Comparison of ENCODE assay signal across 8 cellular contexts in the genomic region with DNA sequence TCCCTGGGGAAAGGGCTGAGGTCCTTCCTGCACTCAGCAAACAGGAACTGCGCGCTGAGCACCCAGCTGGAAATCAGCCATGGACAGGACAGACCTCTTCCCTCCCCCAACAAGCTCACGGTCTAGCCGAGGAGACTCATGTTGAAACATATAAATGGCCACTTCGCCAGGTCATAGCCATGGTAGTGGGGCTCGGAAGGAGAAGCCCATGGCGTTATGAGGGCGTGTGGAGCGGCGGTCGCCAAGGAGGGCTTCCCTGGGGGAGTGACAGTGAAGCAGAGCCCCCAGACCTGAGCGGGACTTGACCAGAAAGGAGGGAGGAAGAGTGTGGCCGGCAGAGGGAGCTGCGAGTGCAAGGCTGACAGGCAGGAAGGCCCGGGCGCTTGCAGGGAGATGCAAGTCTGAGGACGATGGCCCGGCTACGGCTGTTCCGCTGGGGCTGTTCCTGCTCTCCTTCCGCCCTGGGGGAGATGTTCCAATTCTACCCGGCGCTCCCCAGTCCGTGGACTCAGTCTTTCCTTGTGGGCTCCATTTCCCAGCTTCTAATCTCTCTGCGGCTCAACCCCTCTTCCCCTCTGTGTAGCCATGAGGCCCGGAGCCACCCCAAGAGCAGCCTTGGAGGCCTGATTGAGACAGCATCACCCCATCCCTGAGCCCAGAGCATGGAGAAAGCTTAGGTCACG. TPM values are rescaled to one million over a fixed set of nuclear protein-coding genes. Genes with fewer than 3 reads are reported as not detected.
DNase-seq lines count a peak whose midpoint lies in the region; ATAC-seq and TF ChIP-seq lines count a peak whose summit lies in the region.

No MANE protein-coding gene starts in this region.

- ATAC-seq in HG03342 (IDR thresholded peaks at IDR 0.05; ENCODE audit: unreplicated experiment), result no peak

- peak in 1 of 3 donors; percentile 82 for TF ChIP-seq CTCF in lower leg skin (IDR thresholded peaks at IDR 0.05)

- DNase-seq in COLO668 (lab: John Stamatoyannopoulos, UW; ENCODE audit: unreplicated experiment) (peak; percentile 85), HPDE6-E6E7 (ENCODE audit: extremely low spot score) (peak; percentile 81), NCI-H82 treated with DMSO at 0.1 percent for 48 hours (lab: John Stamatoyannopoulos, UW; ENCODE audit: unreplicated experiment) (peak; percentile 64), dermis microvascular lymphatic vessel endothelial cell (ENCODE audit: low read depth in 2 of 2) (peak; percentile 61 to 81), lower leg skin (ENCODE audit: low spot score in 2 of 2) (peak; percentile 85 to 98)
- peak; percentile 83 to 89 for DNase-seq in activated CD4-positive, alpha-beta T cell treated with anti-CD3 and anti-CD28 coated beads, Interleukin-2, amount 50 U/mL, for 4 hours
- DNase-seq in stimulated activated CD4-positive, alpha-beta T cell treated with anti-CD3 and anti-CD28 coated beads, Interleukin-4, amount 100 ng/mL, for 4 hours, result peak; percentile 79 to 86

- no peak for TF ChIP-seq POLR2A in lower leg skin (IDR thresholded peaks at IDR 0.05)

- H3K4me3 ChIP-seq in lower leg skin (ENCODE audit: low read depth, poor library complexity, severe bottlenecking), result no peak overlapping the region

- 10 to 11% methylated on average over 26 to 27 of the region's 27 CpGs for WGBS in lower leg skin, 2 donors

- intact Hi-C loops in lower leg skin (cut with DNase I; ENCODE audit: low total_unique reads), result loop anchor here (5.0 to 10.0 kb wide), 2 partner anchors 55 to 392 kb away; a partner anchor contains a TSS

RNA-seq across cellular contexts. Expression of a gene that starts 43.9 kb away (rescaled TPM):
- total RNA-seq in dermis microvascular lymphatic vessel endothelial cell (31.1 and 55.5 TPM in 2 replicates), lower leg skin (100 to 1,000 TPM; 102 to 168 (median 144) TPM)
